In the genomic region with DNA sequence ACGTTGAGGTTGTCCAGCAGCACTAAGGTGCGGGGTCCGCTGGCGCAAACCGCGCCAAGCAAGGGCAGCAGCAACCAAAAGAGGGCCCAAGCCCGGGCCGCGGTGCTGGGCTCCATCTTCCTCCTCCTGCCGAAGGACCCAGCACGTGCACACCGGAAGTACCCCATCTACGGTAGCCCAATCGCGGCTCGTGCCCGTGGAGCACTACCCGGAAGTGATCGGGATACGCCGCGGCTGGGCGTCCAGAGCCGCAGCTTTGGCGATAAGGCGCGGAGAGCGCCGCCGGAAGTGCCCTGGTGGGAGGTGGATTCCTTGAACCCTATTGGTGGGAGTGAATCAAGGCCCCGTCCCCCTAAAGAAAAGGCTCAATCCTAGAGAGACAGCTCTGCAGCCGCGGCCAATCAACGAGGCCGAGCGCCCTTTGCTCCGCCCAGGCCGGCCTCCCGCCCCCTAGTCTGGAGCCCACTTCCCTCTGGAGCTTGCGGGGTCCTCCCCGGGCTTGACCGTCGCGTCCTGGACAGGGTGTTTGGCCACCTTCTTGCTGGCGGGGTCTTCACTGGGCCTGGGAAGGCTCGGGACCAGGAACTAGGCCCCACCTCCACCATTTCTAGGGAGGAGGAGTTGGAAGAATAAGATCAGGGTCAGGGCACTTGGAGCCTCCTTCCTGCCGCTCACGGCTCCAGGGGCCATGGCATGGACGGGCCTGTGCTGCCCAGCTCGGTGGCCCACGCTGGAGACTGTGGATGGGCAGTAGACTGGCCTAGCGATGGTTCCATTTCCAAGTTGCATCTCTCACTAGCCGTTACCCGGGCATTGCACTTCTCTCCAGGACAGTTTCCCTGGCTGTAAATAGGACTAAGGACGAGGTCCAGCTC, we compare ENCODE assay signal across 1 cellular context.
TF ChIP-seq lines count a peak whose summit lies in the region.

A gene (minus strand): TSS at position 135 of the 875 bp plus-strand sequence. CDS start 19 bp downstream, at position 116.

TF ChIP-seq in K562, 482 proteins besides CTCF, POLR2A, EP300 and RAD21 (continued from another document and continues in another):
- TF ChIP-seq, protein P1, sequence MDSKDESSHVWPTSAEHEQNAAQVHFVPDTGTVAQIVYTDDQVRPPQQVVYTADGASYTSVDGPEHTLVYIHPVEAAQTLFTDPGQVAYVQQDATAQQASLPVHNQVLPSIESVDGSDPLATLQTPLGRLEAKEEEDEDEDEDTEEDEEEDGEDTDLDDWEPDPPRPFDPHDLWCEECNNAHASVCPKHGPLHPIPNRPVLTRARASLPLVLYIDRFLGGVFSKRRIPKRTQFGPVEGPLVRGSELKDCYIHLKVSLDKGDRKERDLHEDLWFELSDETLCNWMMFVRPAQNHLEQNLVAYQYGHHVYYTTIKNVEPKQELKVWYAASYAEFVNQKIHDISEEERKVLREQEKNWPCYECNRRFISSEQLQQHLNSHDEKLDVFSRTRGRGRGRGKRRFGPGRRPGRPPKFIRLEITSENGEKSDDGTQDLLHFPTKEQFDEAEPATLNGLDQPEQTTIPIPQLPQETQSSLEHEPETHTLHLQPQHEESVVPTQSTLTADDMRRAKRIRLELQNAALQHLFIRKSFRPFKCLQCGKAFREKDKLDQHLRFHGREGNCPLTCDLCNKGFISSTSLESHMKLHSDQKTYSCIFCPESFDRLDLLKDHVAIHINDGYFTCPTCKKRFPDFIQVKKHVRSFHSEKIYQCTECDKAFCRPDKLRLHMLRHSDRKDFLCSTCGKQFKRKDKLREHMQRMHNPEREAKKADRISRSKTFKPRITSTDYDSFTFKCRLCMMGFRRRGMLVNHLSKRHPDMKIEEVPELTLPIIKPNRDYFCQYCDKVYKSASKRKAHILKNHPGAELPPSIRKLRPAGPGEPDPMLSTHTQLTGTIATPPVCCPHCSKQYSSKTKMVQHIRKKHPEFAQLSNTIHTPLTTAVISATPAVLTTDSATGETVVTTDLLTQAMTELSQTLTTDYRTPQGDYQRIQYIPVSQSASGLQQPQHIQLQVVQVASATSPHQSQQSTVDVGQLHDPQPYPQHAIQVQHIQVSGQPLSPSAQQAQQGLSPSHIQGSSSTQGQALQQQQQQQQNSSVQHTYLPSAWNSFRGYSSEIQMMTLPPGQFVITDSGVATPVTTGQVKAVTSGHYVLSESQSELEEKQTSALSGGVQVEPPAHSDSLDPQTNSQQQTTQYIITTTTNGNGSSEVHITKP (IDR thresholded peaks at IDR 0.05; ENCODE audit: partially characterized antibody), result no peak
- TF ChIP-seq, protein P2, sequence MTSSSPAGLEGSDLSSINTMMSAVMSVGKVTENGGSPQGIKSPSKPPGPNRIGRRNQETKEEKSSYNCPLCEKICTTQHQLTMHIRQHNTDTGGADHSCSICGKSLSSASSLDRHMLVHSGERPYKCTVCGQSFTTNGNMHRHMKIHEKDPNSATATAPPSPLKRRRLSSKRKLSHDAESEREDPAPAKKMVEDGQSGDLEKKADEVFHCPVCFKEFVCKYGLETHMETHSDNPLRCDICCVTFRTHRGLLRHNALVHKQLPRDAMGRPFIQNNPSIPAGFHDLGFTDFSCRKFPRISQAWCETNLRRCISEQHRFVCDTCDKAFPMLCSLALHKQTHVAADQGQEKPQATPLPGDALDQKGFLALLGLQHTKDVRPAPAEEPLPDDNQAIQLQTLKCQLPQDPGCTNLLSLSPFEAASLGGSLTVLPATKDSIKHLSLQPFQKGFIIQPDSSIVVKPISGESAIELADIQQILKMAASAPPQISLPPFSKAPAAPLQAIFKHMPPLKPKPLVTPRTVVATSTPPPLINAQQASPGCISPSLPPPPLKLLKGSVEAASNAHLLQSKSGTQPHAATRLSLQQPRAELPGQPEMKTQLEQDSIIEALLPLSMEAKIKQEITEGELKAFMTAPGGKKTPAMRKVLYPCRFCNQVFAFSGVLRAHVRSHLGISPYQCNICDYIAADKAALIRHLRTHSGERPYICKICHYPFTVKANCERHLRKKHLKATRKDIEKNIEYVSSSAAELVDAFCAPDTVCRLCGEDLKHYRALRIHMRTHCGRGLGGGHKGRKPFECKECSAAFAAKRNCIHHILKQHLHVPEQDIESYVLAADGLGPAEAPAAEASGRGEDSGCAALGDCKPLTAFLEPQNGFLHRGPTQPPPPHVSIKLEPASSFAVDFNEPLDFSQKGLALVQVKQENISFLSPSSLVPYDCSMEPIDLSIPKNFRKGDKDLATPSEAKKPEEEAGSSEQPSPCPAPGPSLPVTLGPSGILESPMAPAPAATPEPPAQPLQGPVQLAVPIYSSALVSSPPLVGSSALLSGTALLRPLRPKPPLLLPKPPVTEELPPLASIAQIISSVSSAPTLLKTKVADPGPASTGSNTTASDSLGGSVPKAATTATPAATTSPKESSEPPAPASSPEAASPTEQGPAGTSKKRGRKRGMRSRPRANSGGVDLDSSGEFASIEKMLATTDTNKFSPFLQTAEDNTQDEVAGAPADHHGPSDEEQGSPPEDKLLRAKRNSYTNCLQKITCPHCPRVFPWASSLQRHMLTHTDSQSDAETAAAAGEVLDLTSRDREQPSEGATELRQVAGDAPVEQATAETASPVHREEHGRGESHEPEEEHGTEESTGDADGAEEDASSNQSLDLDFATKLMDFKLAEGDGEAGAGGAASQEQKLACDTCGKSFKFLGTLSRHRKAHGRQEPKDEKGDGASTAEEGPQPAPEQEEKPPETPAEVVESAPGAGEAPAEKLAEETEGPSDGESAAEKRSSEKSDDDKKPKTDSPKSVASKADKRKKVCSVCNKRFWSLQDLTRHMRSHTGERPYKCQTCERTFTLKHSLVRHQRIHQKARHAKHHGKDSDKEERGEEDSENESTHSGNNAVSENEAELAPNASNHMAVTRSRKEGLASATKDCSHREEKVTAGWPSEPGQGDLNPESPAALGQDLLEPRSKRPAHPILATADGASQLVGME (CRISPR knock-in tag; IDR thresholded peaks at IDR 0.05), result peak; percentile 76; the same call in 1 of the 2 replicates
- TF ChIP-seq, protein P3, sequence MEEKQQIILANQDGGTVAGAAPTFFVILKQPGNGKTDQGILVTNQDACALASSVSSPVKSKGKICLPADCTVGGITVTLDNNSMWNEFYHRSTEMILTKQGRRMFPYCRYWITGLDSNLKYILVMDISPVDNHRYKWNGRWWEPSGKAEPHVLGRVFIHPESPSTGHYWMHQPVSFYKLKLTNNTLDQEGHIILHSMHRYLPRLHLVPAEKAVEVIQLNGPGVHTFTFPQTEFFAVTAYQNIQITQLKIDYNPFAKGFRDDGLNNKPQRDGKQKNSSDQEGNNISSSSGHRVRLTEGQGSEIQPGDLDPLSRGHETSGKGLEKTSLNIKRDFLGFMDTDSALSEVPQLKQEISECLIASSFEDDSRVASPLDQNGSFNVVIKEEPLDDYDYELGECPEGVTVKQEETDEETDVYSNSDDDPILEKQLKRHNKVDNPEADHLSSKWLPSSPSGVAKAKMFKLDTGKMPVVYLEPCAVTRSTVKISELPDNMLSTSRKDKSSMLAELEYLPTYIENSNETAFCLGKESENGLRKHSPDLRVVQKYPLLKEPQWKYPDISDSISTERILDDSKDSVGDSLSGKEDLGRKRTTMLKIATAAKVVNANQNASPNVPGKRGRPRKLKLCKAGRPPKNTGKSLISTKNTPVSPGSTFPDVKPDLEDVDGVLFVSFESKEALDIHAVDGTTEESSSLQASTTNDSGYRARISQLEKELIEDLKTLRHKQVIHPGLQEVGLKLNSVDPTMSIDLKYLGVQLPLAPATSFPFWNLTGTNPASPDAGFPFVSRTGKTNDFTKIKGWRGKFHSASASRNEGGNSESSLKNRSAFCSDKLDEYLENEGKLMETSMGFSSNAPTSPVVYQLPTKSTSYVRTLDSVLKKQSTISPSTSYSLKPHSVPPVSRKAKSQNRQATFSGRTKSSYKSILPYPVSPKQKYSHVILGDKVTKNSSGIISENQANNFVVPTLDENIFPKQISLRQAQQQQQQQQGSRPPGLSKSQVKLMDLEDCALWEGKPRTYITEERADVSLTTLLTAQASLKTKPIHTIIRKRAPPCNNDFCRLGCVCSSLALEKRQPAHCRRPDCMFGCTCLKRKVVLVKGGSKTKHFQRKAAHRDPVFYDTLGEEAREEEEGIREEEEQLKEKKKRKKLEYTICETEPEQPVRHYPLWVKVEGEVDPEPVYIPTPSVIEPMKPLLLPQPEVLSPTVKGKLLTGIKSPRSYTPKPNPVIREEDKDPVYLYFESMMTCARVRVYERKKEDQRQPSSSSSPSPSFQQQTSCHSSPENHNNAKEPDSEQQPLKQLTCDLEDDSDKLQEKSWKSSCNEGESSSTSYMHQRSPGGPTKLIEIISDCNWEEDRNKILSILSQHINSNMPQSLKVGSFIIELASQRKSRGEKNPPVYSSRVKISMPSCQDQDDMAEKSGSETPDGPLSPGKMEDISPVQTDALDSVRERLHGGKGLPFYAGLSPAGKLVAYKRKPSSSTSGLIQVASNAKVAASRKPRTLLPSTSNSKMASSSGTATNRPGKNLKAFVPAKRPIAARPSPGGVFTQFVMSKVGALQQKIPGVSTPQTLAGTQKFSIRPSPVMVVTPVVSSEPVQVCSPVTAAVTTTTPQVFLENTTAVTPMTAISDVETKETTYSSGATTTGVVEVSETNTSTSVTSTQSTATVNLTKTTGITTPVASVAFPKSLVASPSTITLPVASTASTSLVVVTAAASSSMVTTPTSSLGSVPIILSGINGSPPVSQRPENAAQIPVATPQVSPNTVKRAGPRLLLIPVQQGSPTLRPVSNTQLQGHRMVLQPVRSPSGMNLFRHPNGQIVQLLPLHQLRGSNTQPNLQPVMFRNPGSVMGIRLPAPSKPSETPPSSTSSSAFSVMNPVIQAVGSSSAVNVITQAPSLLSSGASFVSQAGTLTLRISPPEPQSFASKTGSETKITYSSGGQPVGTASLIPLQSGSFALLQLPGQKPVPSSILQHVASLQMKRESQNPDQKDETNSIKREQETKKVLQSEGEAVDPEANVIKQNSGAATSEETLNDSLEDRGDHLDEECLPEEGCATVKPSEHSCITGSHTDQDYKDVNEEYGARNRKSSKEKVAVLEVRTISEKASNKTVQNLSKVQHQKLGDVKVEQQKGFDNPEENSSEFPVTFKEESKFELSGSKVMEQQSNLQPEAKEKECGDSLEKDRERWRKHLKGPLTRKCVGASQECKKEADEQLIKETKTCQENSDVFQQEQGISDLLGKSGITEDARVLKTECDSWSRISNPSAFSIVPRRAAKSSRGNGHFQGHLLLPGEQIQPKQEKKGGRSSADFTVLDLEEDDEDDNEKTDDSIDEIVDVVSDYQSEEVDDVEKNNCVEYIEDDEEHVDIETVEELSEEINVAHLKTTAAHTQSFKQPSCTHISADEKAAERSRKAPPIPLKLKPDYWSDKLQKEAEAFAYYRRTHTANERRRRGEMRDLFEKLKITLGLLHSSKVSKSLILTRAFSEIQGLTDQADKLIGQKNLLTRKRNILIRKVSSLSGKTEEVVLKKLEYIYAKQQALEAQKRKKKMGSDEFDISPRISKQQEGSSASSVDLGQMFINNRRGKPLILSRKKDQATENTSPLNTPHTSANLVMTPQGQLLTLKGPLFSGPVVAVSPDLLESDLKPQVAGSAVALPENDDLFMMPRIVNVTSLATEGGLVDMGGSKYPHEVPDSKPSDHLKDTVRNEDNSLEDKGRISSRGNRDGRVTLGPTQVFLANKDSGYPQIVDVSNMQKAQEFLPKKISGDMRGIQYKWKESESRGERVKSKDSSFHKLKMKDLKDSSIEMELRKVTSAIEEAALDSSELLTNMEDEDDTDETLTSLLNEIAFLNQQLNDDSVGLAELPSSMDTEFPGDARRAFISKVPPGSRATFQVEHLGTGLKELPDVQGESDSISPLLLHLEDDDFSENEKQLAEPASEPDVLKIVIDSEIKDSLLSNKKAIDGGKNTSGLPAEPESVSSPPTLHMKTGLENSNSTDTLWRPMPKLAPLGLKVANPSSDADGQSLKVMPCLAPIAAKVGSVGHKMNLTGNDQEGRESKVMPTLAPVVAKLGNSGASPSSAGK (IDR thresholded peaks at IDR 0.05), result no peak; the same call in 1 of the 2 replicates
- TF ChIP-seq, protein P4, sequence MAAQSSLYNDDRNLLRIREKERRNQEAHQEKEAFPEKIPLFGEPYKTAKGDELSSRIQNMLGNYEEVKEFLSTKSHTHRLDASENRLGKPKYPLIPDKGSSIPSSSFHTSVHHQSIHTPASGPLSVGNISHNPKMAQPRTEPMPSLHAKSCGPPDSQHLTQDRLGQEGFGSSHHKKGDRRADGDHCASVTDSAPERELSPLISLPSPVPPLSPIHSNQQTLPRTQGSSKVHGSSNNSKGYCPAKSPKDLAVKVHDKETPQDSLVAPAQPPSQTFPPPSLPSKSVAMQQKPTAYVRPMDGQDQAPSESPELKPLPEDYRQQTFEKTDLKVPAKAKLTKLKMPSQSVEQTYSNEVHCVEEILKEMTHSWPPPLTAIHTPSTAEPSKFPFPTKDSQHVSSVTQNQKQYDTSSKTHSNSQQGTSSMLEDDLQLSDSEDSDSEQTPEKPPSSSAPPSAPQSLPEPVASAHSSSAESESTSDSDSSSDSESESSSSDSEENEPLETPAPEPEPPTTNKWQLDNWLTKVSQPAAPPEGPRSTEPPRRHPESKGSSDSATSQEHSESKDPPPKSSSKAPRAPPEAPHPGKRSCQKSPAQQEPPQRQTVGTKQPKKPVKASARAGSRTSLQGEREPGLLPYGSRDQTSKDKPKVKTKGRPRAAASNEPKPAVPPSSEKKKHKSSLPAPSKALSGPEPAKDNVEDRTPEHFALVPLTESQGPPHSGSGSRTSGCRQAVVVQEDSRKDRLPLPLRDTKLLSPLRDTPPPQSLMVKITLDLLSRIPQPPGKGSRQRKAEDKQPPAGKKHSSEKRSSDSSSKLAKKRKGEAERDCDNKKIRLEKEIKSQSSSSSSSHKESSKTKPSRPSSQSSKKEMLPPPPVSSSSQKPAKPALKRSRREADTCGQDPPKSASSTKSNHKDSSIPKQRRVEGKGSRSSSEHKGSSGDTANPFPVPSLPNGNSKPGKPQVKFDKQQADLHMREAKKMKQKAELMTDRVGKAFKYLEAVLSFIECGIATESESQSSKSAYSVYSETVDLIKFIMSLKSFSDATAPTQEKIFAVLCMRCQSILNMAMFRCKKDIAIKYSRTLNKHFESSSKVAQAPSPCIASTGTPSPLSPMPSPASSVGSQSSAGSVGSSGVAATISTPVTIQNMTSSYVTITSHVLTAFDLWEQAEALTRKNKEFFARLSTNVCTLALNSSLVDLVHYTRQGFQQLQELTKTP (IDR thresholded peaks at IDR 0.05; ENCODE audit: low read depth in 1 of 2, partially characterized antibody in 2 of 2), result no peak
- TF ChIP-seq JUND (IDR thresholded peaks at IDR 0.05; ENCODE audit: borderline replicate concordance, low read depth, low read length), result no peak
- TF ChIP-seq JUND (tag; IDR thresholded peaks at IDR 0.05; ENCODE audit: borderline replicate concordance, low read depth, low read length), result no peak; the same call in 2 of the 3 replicates
- no peak for TF ChIP-seq ZNF316 (IDR thresholded peaks at IDR 0.05)
- no peak for TF ChIP-seq KDM1A (IDR thresholded peaks at IDR 0.05)
- TF ChIP-seq, protein P5, sequence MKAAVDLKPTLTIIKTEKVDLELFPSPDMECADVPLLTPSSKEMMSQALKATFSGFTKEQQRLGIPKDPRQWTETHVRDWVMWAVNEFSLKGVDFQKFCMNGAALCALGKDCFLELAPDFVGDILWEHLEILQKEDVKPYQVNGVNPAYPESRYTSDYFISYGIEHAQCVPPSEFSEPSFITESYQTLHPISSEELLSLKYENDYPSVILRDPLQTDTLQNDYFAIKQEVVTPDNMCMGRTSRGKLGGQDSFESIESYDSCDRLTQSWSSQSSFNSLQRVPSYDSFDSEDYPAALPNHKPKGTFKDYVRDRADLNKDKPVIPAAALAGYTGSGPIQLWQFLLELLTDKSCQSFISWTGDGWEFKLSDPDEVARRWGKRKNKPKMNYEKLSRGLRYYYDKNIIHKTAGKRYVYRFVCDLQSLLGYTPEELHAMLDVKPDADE (conservative IDR thresholded peaks at IDR 0.05; ENCODE audit: control insufficient read depth, low read depth, low read length), result peak; percentile 53
- TF ChIP-seq, protein P6, sequence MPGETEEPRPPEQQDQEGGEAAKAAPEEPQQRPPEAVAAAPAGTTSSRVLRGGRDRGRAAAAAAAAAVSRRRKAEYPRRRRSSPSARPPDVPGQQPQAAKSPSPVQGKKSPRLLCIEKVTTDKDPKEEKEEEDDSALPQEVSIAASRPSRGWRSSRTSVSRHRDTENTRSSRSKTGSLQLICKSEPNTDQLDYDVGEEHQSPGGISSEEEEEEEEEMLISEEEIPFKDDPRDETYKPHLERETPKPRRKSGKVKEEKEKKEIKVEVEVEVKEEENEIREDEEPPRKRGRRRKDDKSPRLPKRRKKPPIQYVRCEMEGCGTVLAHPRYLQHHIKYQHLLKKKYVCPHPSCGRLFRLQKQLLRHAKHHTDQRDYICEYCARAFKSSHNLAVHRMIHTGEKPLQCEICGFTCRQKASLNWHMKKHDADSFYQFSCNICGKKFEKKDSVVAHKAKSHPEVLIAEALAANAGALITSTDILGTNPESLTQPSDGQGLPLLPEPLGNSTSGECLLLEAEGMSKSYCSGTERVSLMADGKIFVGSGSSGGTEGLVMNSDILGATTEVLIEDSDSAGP (CRISPR knock-in tag; IDR thresholded peaks at IDR 0.05), result no peak
- peak; percentile 92 for TF ChIP-seq BHLHE40 (IDR thresholded peaks at IDR 0.05; ENCODE audit: low read length)
